Comparison of ENCODE assay signal across 1 cellular context in the genomic region with DNA sequence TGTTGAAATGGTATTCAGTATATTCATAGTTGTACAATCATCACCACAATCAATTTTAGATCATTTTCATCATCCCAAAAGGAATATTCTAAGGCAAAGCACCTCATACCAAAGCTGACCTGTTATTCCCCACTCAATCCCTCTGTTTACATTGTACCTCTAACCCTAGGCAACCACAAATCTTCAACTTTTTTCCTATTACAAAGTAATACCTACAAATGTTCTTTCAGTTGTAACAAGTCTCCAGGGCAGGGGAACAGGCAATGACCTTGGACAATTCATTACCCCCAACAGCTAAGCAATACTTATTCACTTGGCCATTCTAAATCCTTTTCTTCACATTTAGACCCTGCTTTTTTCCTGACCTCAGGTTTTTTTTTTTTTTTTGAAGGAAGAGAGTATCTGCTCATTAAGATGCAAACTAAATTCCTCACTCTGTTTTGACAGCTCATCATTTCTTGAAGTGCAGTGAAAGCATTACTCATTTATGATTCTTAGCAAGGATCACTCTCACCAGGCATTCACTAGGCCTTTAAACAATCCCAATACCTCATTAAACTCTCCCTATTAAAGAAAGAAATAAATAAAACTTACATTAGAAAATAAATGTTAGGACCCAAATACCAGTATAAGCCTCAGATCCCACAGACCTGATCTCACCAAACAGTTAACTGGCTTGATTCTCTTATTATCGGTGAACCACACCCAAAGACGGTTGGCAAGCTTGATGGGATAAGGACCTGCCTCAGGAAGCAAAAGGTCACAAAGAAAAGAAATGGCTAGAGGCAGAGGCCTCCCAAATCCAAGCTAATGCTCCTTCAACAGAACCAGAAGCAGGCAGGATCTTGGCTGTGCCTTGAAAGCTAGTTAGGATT.
TF ChIP-seq lines count a peak whose summit lies in the region.

No MANE protein-coding gene starts in this region.

TF ChIP-seq in HepG2, 621 proteins besides CTCF, POLR2A, EP300 and RAD21:
- no peak for TF ChIP-seq FOXJ3 (CRISPR knock-in tag; IDR thresholded peaks at IDR 0.05; ENCODE audit: borderline replicate concordance)
- no peak for TF ChIP-seq ZXDC (CRISPR knock-in tag; IDR thresholded peaks at IDR 0.05)
- TF ChIP-seq PLRG1 (conservative IDR thresholded peaks at IDR 0.05) = no peak
- peak; percentile 56 to 66; a peak in 3 of 4 replicates for TF ChIP-seq MAFK (conservative IDR thresholded peaks at IDR 0.05 in 1 of 2, IDR thresholded peaks at IDR 0.05 in 1 of 2; ENCODE audit: low read length in 2 of 2)
- TF ChIP-seq ZNF891 (CRISPR knock-in tag; IDR thresholded peaks at IDR 0.05) = no peak
- TF ChIP-seq, protein P1, sequence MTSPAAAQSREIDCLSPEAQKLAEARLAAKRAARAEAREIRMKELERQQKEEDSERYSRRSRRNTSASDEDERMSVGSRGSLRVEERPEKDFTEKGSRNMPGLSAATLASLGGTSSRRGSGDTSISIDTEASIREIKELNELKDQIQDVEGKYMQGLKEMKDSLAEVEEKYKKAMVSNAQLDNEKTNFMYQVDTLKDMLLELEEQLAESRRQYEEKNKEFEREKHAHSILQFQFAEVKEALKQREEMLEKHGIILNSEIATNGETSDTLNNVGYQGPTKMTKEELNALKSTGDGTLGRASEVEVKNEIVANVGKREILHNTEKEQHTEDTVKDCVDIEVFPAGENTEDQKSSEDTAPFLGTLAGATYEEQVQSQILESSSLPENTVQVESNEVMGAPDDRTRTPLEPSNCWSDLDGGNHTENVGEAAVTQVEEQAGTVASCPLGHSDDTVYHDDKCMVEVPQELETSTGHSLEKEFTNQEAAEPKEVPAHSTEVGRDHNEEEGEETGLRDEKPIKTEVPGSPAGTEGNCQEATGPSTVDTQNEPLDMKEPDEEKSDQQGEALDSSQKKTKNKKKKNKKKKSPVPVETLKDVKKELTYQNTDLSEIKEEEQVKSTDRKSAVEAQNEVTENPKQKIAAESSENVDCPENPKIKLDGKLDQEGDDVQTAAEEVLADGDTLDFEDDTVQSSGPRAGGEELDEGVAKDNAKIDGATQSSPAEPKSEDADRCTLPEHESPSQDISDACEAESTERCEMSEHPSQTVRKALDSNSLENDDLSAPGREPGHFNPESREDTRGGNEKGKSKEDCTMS (CRISPR knock-in tag; conservative IDR thresholded peaks at IDR 0.05) = no peak
- no peak for TF ChIP-seq HDAC2 (CRISPR knock-in tag; IDR thresholded peaks at IDR 0.05)
- no peak for TF ChIP-seq ZNF552 (CRISPR knock-in tag; IDR thresholded peaks at IDR 0.05; ENCODE audit: borderline replicate concordance)
- no peak for TF ChIP-seq THYN1 (CRISPR knock-in tag; IDR thresholded peaks at IDR 0.05; ENCODE audit: borderline replicate concordance, low read depth)
- peak; percentile 68 for TF ChIP-seq MAFF (IDR thresholded peaks at IDR 0.05; ENCODE audit: low read depth, low read length)
- TF ChIP-seq ZSCAN20 (CRISPR knock-in tag; IDR thresholded peaks at IDR 0.05; ENCODE audit: borderline replicate concordance) = no peak
TF ChIP-seq in HepG2: peak in this region for 2.
